Comparison of ENCODE assay signal across 24 cellular contexts in genomic region chr3:114967168-114967567, GRCh38.
"Had no signal": no experiment of that assay in that cellular context is flagged by ENCODE, and none has a peak within 500 bp of the region (broad histone marks: within the 10 kb centered on the region; RNA-seq: fewer than 3 reads in every experiment).

No MANE protein-coding gene starts in this region.

- H3K4me3 ChIP-seq: hepatocyte, left lung, lower lobe of right lung, pancreas, prostate gland, sigmoid colon, spleen, tibial nerve, uterus had no signal

- H2AFZ ChIP-seq: hepatocyte had no signal

- H3K27me3 ChIP-seq: hepatocyte, left lung, pancreas, sigmoid colon, spleen, tibial nerve, uterus had no signal

- H3K4me1 ChIP-seq: left lung, lower lobe of right lung, prostate gland, spleen, uterus had no signal

- H3K4me2 ChIP-seq: hepatocyte had no signal

- H3K79me2 ChIP-seq: hepatocyte had no signal

- FAIRE-seq: keratinocyte had no signal

- H3K9me3 ChIP-seq: left lung, lower lobe of right lung, pancreas, prostate gland, sigmoid colon, spleen, tibial nerve, uterus had no signal

- H3K27ac ChIP-seq: hepatocyte, left lung, lower lobe of right lung, pancreas, prostate gland, sigmoid colon, spleen, tibial nerve, uterus had no signal

- DNase-seq: left colon; left lung; lower lobe of right lung; mammary epithelial cell; mesenchymal stem cell; naive thymus-derived CD8-positive, alpha-beta T cell; nucleus accumbens; pancreas; posterior cingulate gyrus; retina; sigmoid colon; small intestine; stimulated activated CD4-positive, alpha-beta T cell treated with anti-CD3 and anti-CD28 coated beads, Interleukin-4, amount 100 ng/mL, for 24 hours; stimulated activated naive CD4-positive, alpha-beta T cell; stimulated activated naive CD8-positive, alpha-beta T cell treated with anti-CD3 and anti-CD28 coated beads, Interleukin-15, amount 100 ng/mL, for 72 hours; substantia nigra; uterus had no signal

- H3K36me3 ChIP-seq: lower lobe of right lung, pancreas, prostate gland, uterus had no signal

- ATAC-seq: left colon; left lung; lower lobe of right lung; naive thymus-derived CD8-positive, alpha-beta T cell; pancreas; right cardiac atrium; stimulated activated effector memory CD8-positive, alpha-beta T cell treated with anti-CD3 and anti-CD28 coated beads, Interleukin-12 subunit alpha, Interleukin-12 subunit beta, amount 100 ng/mL, for 72 hours; stimulated activated naive CD8-positive, alpha-beta T cell treated with anti-CD3 and anti-CD28 coated beads, Interleukin-15, amount 100 ng/mL, for 72 hours had no signal
